Comparison of ENCODE assay signal across 14 cellular contexts in the genomic region with DNA sequence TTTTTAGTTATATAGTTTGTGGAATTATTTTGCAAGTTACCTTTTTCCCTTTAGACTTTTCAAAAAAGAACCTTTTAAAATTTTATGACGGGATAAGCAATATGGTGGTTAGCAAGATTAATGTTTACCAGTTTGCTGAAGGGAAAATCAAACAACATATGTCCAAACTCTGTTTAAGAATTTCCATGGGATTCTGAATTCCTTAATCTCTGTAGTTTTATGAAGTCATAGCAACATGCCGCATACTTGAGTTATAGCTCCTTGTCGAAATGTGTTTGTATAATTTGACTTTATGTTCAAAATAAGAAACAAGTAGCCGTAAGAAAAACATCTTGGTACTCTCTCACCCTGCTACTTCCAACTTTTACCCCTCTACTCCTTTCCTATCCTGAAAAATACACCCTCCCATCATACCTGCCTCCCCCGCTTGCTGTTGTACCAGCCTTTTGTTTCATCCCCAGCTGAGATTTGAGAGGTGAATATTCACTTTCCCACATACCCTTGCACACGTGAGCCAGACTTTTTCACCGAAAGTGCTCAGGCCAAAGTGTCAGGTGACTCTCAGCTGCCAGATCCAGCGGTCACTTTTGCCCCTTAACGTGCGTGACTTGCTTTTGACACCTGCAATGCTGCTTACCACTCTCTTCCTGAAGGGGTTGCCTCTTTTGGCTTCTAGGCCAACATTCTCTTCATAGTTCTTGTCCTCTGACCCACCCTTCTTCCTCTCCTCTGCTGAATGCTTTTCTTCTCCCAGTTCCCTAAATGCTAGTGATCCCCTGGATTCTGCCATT.
A peak's percentile ranks its signal among the peaks of the same experiment; 100 is the strongest.
DNase-seq lines count a peak whose midpoint lies in the region; ATAC-seq, FAIRE-seq and TF ChIP-seq lines count a peak whose summit lies in the region.
"Had no signal": no experiment of that assay in that cellular context is flagged by ENCODE, and none has a peak within 500 bp of the region (broad histone marks: within the 10 kb centered on the region; RNA-seq: fewer than 3 reads in every experiment).

No MANE protein-coding gene starts in this region.

- H3K4me3 ChIP-seq in cardiac muscle cell: no peak overlapping the region
- H3K4me3 ChIP-seq in K562: no peak overlapping the region
- H3K4me3 ChIP-seq in mesodermal cell (ENCODE audit: extremely low read depth, insufficient read depth, low read length, poor library complexity, severe bottlenecking): no peak overlapping the region
- no peak overlapping the region for H3K4me3 ChIP-seq in foreskin fibroblast (ENCODE audit: low read depth in 1 of 2, low read length in 2 of 2)

- no peak for TF ChIP-seq EP300 in K562 (IDR thresholded peaks at IDR 0.05; ENCODE audit: low read length)

- no TSS peak for BruUV-seq in K562 (replicated peaks; lab: Mats Ljungman, UMichigan)

- no peak for ATAC-seq in Right ventricle myocardium inferior
- ATAC-seq in K562: no peak
- ATAC-seq: activated CD8-positive, alpha-beta T cell treated with anti-CD3 and anti-CD28 coated beads, Interleukin-2, amount 10 ng/mL, durations not matched to agents 7 days and 5 days; left lobe of liver had no signal

- no peak for FAIRE-seq in K562 (lab: Jason Lieb, UNC)

- no peaks in the 10 kb centered on the region for H3K9me1 ChIP-seq in K562 (ENCODE audit: control insufficient read depth, insufficient read depth, low read length)

- TF ChIP-seq POLR2A in K562 (conservative IDR thresholded peaks at IDR 0.05): no peak

- H3K4me1 ChIP-seq in cardiac muscle cell (ENCODE audit: low read depth) (peaks cover 34% of the 10 kb centered on the region), K562 (replicated peaks in 1 of 2; ENCODE audit: control insufficient read depth in 2 of 2, insufficient read depth in 2 of 2, low read length in 2 of 2) (peaks cover 28 to 67% of the 10 kb centered on the region in 2 experiments), mesodermal cell (ENCODE audit: control insufficient read depth, insufficient read depth, low read length, poor library complexity, severe bottlenecking) (peaks cover 48% of the 10 kb centered on the region)

- POLR2A ChIA-PET in K562 (lab: Yijun Ruan, JAX): interaction anchor here (1.4 kb wide), 1 partner anchor 9 kb away, joined by 4 read pairs; no protein-coding TSS in a partner anchor

- peak overlapping the region in 1 of 2 experiments; percentile 23; a peak in 1 of 4 replicates for H3K9ac ChIP-seq in K562 (ENCODE audit: insufficient read depth in 1 of 2, low read depth in 2 of 2, low read length in 2 of 2)

- TF ChIP-seq RAD21 in K562 (CRISPR knock-in tag; conservative IDR thresholded peaks at IDR 0.05 in 1 of 2, IDR thresholded peaks at IDR 0.05 in 1 of 2): no peak

- WGBS in K562 (ENCODE audit: insufficient coverage, low coverage, missing lambda C conversion rate): 68% methylated on average over 10 of the region's 10 CpGs
- 36 to 49% methylated on average over 6 of the region's 10 CpGs for WGBS in mesodermal cell (ENCODE audit: insufficient coverage in 2 of 2), 2 experiments

- CTCF ChIA-PET in K562 (lab: Yijun Ruan, JAX; ENCODE audit: low intra/inter-chr PET ratio): no interaction called here

- H4K20me1 ChIP-seq in K562 (replicated peaks; ENCODE audit: control insufficient read depth, insufficient read depth, low read length): no peaks in the 10 kb centered on the region

- H3K27me3 ChIP-seq in cardiac muscle cell: no peaks in the 10 kb centered on the region
- no peaks in the 10 kb centered on the region for H3K27me3 ChIP-seq in K562 (ENCODE audit: control insufficient read depth in 2 of 2, insufficient read depth in 2 of 2, low read length in 2 of 2)
- H3K27me3 ChIP-seq: neutrophil had no signal

- peaks cover 81% of the 10 kb centered on the region for H3K79me2 ChIP-seq in K562 (ENCODE audit: control insufficient read depth, insufficient read depth, low read length)

- in situ Hi-C loops in K562 (cut with MboI): no loop called here

- H3K36me3 ChIP-seq in cardiac muscle cell (no peaks in the 10 kb centered on the region), K562 (ENCODE audit: control insufficient read depth, insufficient read depth, low read length) (peaks cover under 1% of the 10 kb centered on the region; the same call in 1 of the 3 replicates), mesodermal cell (ENCODE audit: control insufficient read depth, insufficient read depth, low read length) (no peaks in the 10 kb centered on the region)
- H3K36me3 ChIP-seq: neutrophil had no signal

- H2AFZ ChIP-seq in K562 (ENCODE audit: low read depth, low read length): no peak overlapping the region

- DNase-seq in cardiac muscle cell (ENCODE audit: low read depth in 1 of 2, low spot score in 1 of 2) (peak in 1 of 2 donors; percentile 28), Right ventricle myocardium inferior (ENCODE audit: missing footprints) (no peak), K562 (ENCODE audit: extremely low read depth in 1 of 4, low spot score in 3 of 4) (no peak), HuH-7.5 (ENCODE audit: low spot score) (no peak), NCI-H1694 treated with DMSO at 0.1 percent for 48 hours (lab: John Stamatoyannopoulos, UW) (no peak), foreskin fibroblast (no peak), amygdala (lab: John Stamatoyannopoulos, UW) (no peak)
- DNase-seq: activated CD8-positive, alpha-beta T cell treated with anti-CD3 and anti-CD28 coated beads, Interleukin-2, amount 10 ng/mL, durations not matched to agents 7 days and 5 days; activated gamma-delta T cell treated with Interleukin-2 at 50 U/mL for 16 hours; NCI-H2029 treated with DMSO at 0.1 percent for 48 hours; stimulated activated naive CD4-positive, alpha-beta T cell had no signal

- no peak for TF ChIP-seq CTCF in cardiac muscle cell (IDR thresholded peaks at IDR 0.05; ENCODE audit: low read depth, low read length)
- no peak for TF ChIP-seq CTCF in K562 (IDR thresholded peaks at IDR 0.05 in 2 of 3, conservative IDR thresholded peaks at IDR 0.05 in 1 of 3; ENCODE audit: insufficient read depth in 2 of 3, low read depth in 1 of 3, low read length in 3 of 3)
- no peak for TF ChIP-seq CTCF in foreskin fibroblast (IDR thresholded peaks at IDR 0.05; ENCODE audit: low read depth, low read length)

- H3K9me3 ChIP-seq in cardiac muscle cell (ENCODE audit: low read depth) (no peaks in the 10 kb centered on the region), K562 (replicated peaks; ENCODE audit: control insufficient read depth, insufficient read depth, low read depth, low read length) (no peaks in the 10 kb centered on the region), mesodermal cell (ENCODE audit: control insufficient read depth, low read length) (no peaks in the 10 kb centered on the region)
- H3K9me3 ChIP-seq: neutrophil had no signal

- H3K4me2 ChIP-seq in K562 (ENCODE audit: insufficient read depth, low read length): peak overlapping the region; percentile 16; the same call in 1 of the 2 replicates

- intact Hi-C loops in Right ventricle myocardium inferior (cut with DNase I) (loop anchor here (5.0 kb wide), 1 partner anchor 39 kb away; no protein-coding TSS in a partner anchor), K562 (cut with micrococcal nuclease) (no loop called here)

- H3K27ac ChIP-seq in cardiac muscle cell (peak overlapping the region; percentile 61), K562 (ENCODE audit: extremely low read depth, low read depth, low read length) (no peak overlapping the region), mesodermal cell (ENCODE audit: low read depth, low read length, severe bottlenecking) (peak overlapping the region; percentile 72)
- H3K27ac ChIP-seq: neutrophil had no signal

TF ChIP-seq in K562, 482 proteins besides CTCF, POLR2A, EP300 and RAD21 (continues in another document):
- TF ChIP-seq SNRNP70 (optimal IDR thresholded peaks at IDR 0.05; ENCODE audit: low read depth, low read length) (no peak), BHLHE40 (IDR thresholded peaks at IDR 0.05; ENCODE audit: low read length) (0 out of 2 replicates have a peak, but pooled peaks have one; percentile 21), HIVEP1 (CRISPR knock-in tag; IDR thresholded peaks at IDR 0.05) (no peak), PRPF4 (IDR thresholded peaks at IDR 0.05; ENCODE audit: insufficient read depth, low read depth, low read length, poor library complexity, severe bottlenecking) (no peak), HDAC1 (IDR thresholded peaks at IDR 0.05) (0 out of 4 replicates have a peak, but pooled peaks of 1 of the 2 experiments have one; percentile 14), SAFB (IDR thresholded peaks at IDR 0.05; ENCODE audit: borderline replicate concordance, low read depth, low read length) (no peak), HMG20B (CRISPR knock-in tag; IDR thresholded peaks at IDR 0.05) (no peak), ZBTB8A (IDR thresholded peaks at IDR 0.05; ENCODE audit: partially characterized antibody) (no peak), ZNF347 (CRISPR knock-in tag; IDR thresholded peaks at IDR 0.05; ENCODE audit: low read depth) (no peak), MECOM (CRISPR knock-in tag; IDR thresholded peaks at IDR 0.05) (no peak), ESRRA (IDR thresholded peaks at IDR 0.05; ENCODE audit: borderline replicate concordance, low read depth) (no peak), SIRT6 (IDR thresholded peaks at IDR 0.05; ENCODE audit: low read depth, low read length) (no peak), CEBPB (tag; IDR thresholded peaks at IDR 0.05) (no peak), ZFX (CRISPR knock-in tag; IDR thresholded peaks at IDR 0.05) (0 out of 2 replicates have a peak, but pooled peaks have one; percentile 14), MYBL2 (IDR thresholded peaks at IDR 0.05; ENCODE audit: low read depth) (no peak), MYBL2 (CRISPR knock-in tag; IDR thresholded peaks at IDR 0.05; ENCODE audit: borderline replicate concordance) (no peak), RAD51 (IDR thresholded peaks at IDR 0.05; ENCODE audit: borderline replicate concordance, low read depth) (0 out of 2 replicates have a peak, but pooled peaks have one; percentile 22)
